In genomic region chr1:241612533-241613505, GRCh38 we compare ENCODE assay signal across 10 cellular contexts. TPM values are rescaled to one million over a fixed set of nuclear protein-coding genes. Genes with fewer than 3 reads are reported as not detected.
DNase-seq lines count a peak whose midpoint lies in the region; ATAC-seq, FAIRE-seq and TF ChIP-seq lines count a peak whose summit lies in the region.
"Had no signal": no experiment of that assay in that cellular context is flagged by ENCODE, and none has a peak within 500 bp of the region (broad histone marks: within the 10 kb centered on the region; RNA-seq: fewer than 3 reads in every experiment).

No MANE protein-coding gene starts in this region.

- DNase-seq in A172 (ENCODE audit: low spot score) (peak; percentile 93), HTR-8/SVneo (ENCODE audit: insufficient read length, low spot score) (peak; percentile 39), amniotic stem cell (lab: John Stamatoyannopoulos, UW) (peak; percentile 26), kidney tubule cell (ENCODE audit: low spot score) (peak; percentile 90), left ventricle myocardium inferior (no peak), NOMO-1 treated with dmso at 0.1 percent for 144 hours (lab: John Stamatoyannopoulos, UW; ENCODE audit: unreplicated experiment) (no peak), HuH-7 (ENCODE audit: low spot score) (no peak)
- DNase-seq: C1 segment of cervical spinal cord; naive thymus-derived CD8-positive, alpha-beta T cell had no signal

- H3K36me3 ChIP-seq in left ventricle myocardium inferior = no peaks in the 10 kb centered on the region

- H3K4me3 ChIP-seq in left ventricle myocardium inferior = no peak overlapping the region

- H3K27ac ChIP-seq in left ventricle myocardium inferior (replicated peaks) = no peak overlapping the region

- peaks cover 4% of the 10 kb centered on the region for H3K4me1 ChIP-seq in left ventricle myocardium inferior

- ATAC-seq in HG02885 (IDR thresholded peaks at IDR 0.05; ENCODE audit: poor library complexity, unreplicated experiment) = no peak
- ATAC-seq: naive thymus-derived CD8-positive, alpha-beta T cell had no signal

- FAIRE-seq in HTR-8/SVneo (lab: Jason Lieb, UNC) = peak; percentile 23

- no peak for TF ChIP-seq CTCF in left ventricle myocardium inferior (IDR thresholded peaks at IDR 0.05; ENCODE audit: borderline replicate concordance)

- intact Hi-C loops in left ventricle myocardium inferior (cut with micrococcal nuclease) = no loop called here

- no peaks in the 10 kb centered on the region for H3K9me3 ChIP-seq in left ventricle myocardium inferior (replicated peaks)

- no peaks in the 10 kb centered on the region for H3K27me3 ChIP-seq in left ventricle myocardium inferior (ENCODE audit: low read depth)

RNA-seq across cellular contexts. Expression of gene CHML, which starts 27.4 kb away (rescaled TPM):
- total RNA-seq in A172 (2014; rRNA removed; shearing (Covaris generic)) = 45.7 and 55.4 TPM in 2 replicates
- total RNA-seq in left ventricle myocardium inferior = 8.2 TPM

RNA-seq across cellular contexts. Expression of gene OPN3, which starts 27.4 kb away (rescaled TPM):
- 12.1 and 22.8 TPM in 2 replicates for total RNA-seq in A172 (2014; rRNA removed; shearing (Covaris generic))
- total RNA-seq in left ventricle myocardium inferior = 6.1 TPM

RNA-seq across cellular contexts. Expression of gene WDR64, which starts 39.3 kb away (rescaled TPM):
- not detected in 2 replicates for total RNA-seq in A172 (2014; rRNA removed; shearing (Covaris generic))
- total RNA-seq in left ventricle myocardium inferior = not detected

Comparison
In these comparisons a context has a peak if more than half of its experiments do, and no peak if none do; other contexts are left out.
1. DNase-seq: peak in A172 (single experiment), HTR-8/SVneo (single experiment), amniotic stem cell (single experiment) and kidney tubule cell (single experiment); none in left ventricle myocardium inferior (single experiment), NOMO-1 treated with dmso at 0.1 percent for 144 hours (single experiment) and HuH-7 (single experiment).